In the genomic region with DNA sequence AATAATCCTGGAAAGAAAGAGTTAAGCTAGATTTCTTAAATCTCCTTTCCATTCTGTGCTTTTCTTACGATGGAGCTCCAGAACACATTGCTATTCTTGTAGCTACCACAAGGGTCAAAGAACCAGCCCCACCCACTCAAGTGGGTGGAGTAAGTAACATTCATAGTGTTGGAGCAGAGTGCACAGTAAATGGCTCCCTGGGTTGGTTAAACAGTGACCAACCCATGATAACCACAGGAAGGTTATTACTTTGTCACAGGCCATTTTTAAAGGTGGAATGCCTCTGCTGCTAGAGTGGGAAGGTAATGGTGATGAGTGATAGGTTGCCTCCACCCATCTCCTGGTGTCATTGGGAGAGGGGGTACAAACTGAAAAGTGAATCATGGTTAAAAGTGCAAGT, we compare ENCODE assay signal across 8 cellular contexts. TPM values are rescaled to one million over a fixed set of nuclear protein-coding genes. Genes with fewer than 3 reads are reported as not detected.
DNase-seq lines count a peak whose midpoint lies in the region; ATAC-seq and TF ChIP-seq lines count a peak whose summit lies in the region.

No MANE protein-coding gene starts in this region.

- no peaks in the 10 kb centered on the region for H3K27me3 Mint-ChIP-seq in Calu3 (ENCODE audit: unreplicated experiment)
- no peaks in the 10 kb centered on the region for H3K27me3 Mint-ChIP-seq in activated naive CD8-positive, alpha-beta T cell

- BruUV-seq in Calu3 (replicated peaks; lab: Mats Ljungman, UMichigan): no TSS peak

- CTCF ChIA-PET in Calu3 (lab: Charles Lee): interaction anchor here (0.6 to 1.0 kb wide), 9 partner anchors 9 to 200 kb away, joined by 3 to 9 read pairs (median 4); partner anchors contain the start of gene ARPC2

- H3K27me3 ChIP-seq in lower lobe of right lung (ENCODE audit: low read depth): no peaks in the 10 kb centered on the region

- H3K9me3 Mint-ChIP-seq in Calu3 (ENCODE audit: low read depth, unreplicated experiment): no peaks in the 10 kb centered on the region
- no peaks in the 10 kb centered on the region for H3K9me3 Mint-ChIP-seq in activated naive CD8-positive, alpha-beta T cell (ENCODE audit: low read depth)

- TF ChIP-seq CTCF in Calu3 (IDR thresholded peaks at IDR 0.05; ENCODE audit: unreplicated experiment) (peak; percentile 51), lower lobe of right lung (IDR thresholded peaks at IDR 0.05) (peak; percentile 31)

- no peaks in the 10 kb centered on the region for H3K9me3 ChIP-seq in lower lobe of right lung

- peak overlapping the region; percentile 80 for H3K27ac Mint-ChIP-seq in Calu3 (ENCODE audit: unreplicated experiment)
- H3K27ac Mint-ChIP-seq in activated naive CD8-positive, alpha-beta T cell: peak overlapping the region; percentile 89

- peaks cover 96% of the 10 kb centered on the region for H3K36me3 Mint-ChIP-seq in Calu3 (ENCODE audit: insufficient read depth, unreplicated experiment)
- H3K36me3 Mint-ChIP-seq in activated naive CD8-positive, alpha-beta T cell: peaks cover 26% of the 10 kb centered on the region

- H3K27ac ChIP-seq in lower lobe of right lung: no peak overlapping the region

- DNase-seq in Calu3: peak; percentile 76
- DNase-seq in HT1080 (ENCODE audit: low read depth): peak; percentile 34
- no peak for DNase-seq in lower lobe of right lung
- no peak for DNase-seq in NCI-H1417 treated with DMSO at 0.1 percent for 48 hours (lab: John Stamatoyannopoulos, UW)
- no peak for DNase-seq in activated CD8-positive, alpha-beta memory T cell treated with anti-CD3 and anti-CD28 coated beads, Interleukin-2, amount 50 U/mL, for 48 hours
- DNase-seq in NCI-H524 (lab: John Stamatoyannopoulos, UW): no peak

- ATAC-seq in GM19438 (IDR thresholded peaks at IDR 0.05; ENCODE audit: low read depth, unreplicated experiment) (peak; percentile 67), lower lobe of right lung (peak in 1 of 2 donors; percentile 73)

- no peak overlapping the region for H3K4me3 ChIP-seq in lower lobe of right lung

- peaks cover 51% of the 10 kb centered on the region for H3K4me1 Mint-ChIP-seq in Calu3 (ENCODE audit: low read depth, unreplicated experiment)
- peaks cover 72% of the 10 kb centered on the region for H3K4me1 Mint-ChIP-seq in activated naive CD8-positive, alpha-beta T cell (ENCODE audit: low read depth)

- peaks cover 100% of the 10 kb centered on the region for H3K36me3 ChIP-seq in lower lobe of right lung

- peaks cover 51% of the 10 kb centered on the region for H3K4me1 ChIP-seq in lower lobe of right lung

- intact Hi-C loops in Calu3 (cut with micrococcal nuclease; ENCODE audit: unreplicated experiment) (loop anchor here (1.0 kb wide), 1 partner anchor 45 kb away; no protein-coding TSS in a partner anchor), lower lobe of right lung (cut with DNase I) (no loop called here)

- H3K4me3 Mint-ChIP-seq in Calu3 (ENCODE audit: low read depth, unreplicated experiment): peak overlapping the region; percentile 47
- H3K4me3 Mint-ChIP-seq in activated naive CD8-positive, alpha-beta T cell: peak overlapping the region; percentile 73

RNA-seq across cellular contexts. Expression of gene ARPC2, which starts 13.9 kb away (rescaled TPM):
- total RNA-seq in Calu3 (2022) (368 and 374 TPM in 2 replicates), lower lobe of right lung (382 TPM)
- 422 and 493 TPM in 2 replicates for total RNA-seq in HT1080 (2014; rRNA removed; shearing (Covaris generic))
- 609 and 644 TPM in 2 replicates for polyA plus RNA-seq in HT1080 (2015; cell fraction: cytosol; rRNA removed)
- 310 and 327 TPM in 2 replicates for polyA plus RNA-seq in HT1080 (2015; cell fraction: nucleus; rRNA removed)

RNA-seq across cellular contexts. Expression of gene GPBAR1, which starts 29.9 kb away (rescaled TPM):
- total RNA-seq in Calu3 (2022) (1.1 and 1.5 TPM in 2 replicates), lower lobe of right lung (4.6 TPM)
- total RNA-seq in HT1080 (2014; rRNA removed; shearing (Covaris generic)): 0.05 TPM in 1 of 2 replicates, not detected in the other
- not detected in 2 replicates for polyA plus RNA-seq in HT1080 (2015; cell fraction: cytosol; rRNA removed)
- 0.06 TPM in 1 of 2 replicates, not detected in the other for polyA plus RNA-seq in HT1080 (2015; cell fraction: nucleus; rRNA removed)

RNA-seq across cellular contexts. Expression of gene AAMP, which starts 39.1 kb away (rescaled TPM):
- total RNA-seq in Calu3 (2022) (102 and 117 TPM in 2 replicates), lower lobe of right lung (58.8 TPM)
- 226 and 244 TPM in 2 replicates for total RNA-seq in HT1080 (2014; rRNA removed; shearing (Covaris generic))
- 213 and 235 TPM in 2 replicates for polyA plus RNA-seq in HT1080 (2015; cell fraction: cytosol; rRNA removed)
- polyA plus RNA-seq in HT1080 (2015; cell fraction: nucleus; rRNA removed): 163 and 207 TPM in 2 replicates

RNA-seq across cellular contexts. Expression of gene PNKD, which starts 39.4 kb away (rescaled TPM):
- total RNA-seq in Calu3 (2022): 46.8 and 54.0 TPM in 2 replicates
- total RNA-seq in HT1080 (2014; rRNA removed; shearing (Covaris generic)): 41.6 and 42.2 TPM in 2 replicates
- polyA plus RNA-seq in HT1080 (2015; cell fraction: cytosol; rRNA removed): 28.0 and 35.4 TPM in 2 replicates
- polyA plus RNA-seq in HT1080 (2015; cell fraction: nucleus; rRNA removed): 16.6 and 18.6 TPM in 2 replicates
- total RNA-seq in lower lobe of right lung: 65.8 TPM

Comparison
In these comparisons a context has a peak if more than half of its experiments do, and no peak if none do; other contexts are left out.
1. DNase-seq: peak in Calu3 (single experiment) and HT1080 (single experiment); none in lower lobe of right lung (single experiment), NCI-H1417 treated with DMSO at 0.1 percent for 48 hours (single experiment), activated CD8-positive, alpha-beta memory T cell treated with anti-CD3 and anti-CD28 coated beads, Interleukin-2, amount 50 U/mL, for 48 hours (single experiment) and NCI-H524 (0 of 2).